Comparison of ENCODE assay signal across 14 cellular contexts in genomic region chr15:50166216-50166615, GRCh38. TPM values are rescaled to one million over a fixed set of nuclear protein-coding genes. Genes with fewer than 3 reads are reported as not detected.
DNase-seq lines count a peak whose midpoint lies in the region; ATAC-seq and TF ChIP-seq lines count a peak whose summit lies in the region.
"Had no signal": no experiment of that assay in that cellular context is flagged by ENCODE, and none has a peak within 500 bp of the region (broad histone marks: within the 10 kb centered on the region; RNA-seq: fewer than 3 reads in every experiment).

No MANE protein-coding gene starts in this region.

- peaks cover 19% of the 10 kb centered on the region for H3K4me1 ChIP-seq in hepatocyte (ENCODE audit: insufficient read depth)

- peaks cover 2% of the 10 kb centered on the region for H3K36me3 Mint-ChIP-seq in activated CD4-positive, alpha-beta T cell treated with anti-CD3 and anti-CD28 coated beads, Interleukin-2, amount 10 ng/mL, durations not matched to agents 7 days and 5 days (ENCODE audit: low read depth)
- H3K36me3 Mint-ChIP-seq: brain; CD8-positive, alpha-beta T cell; stimulated activated effector memory CD8-positive, alpha-beta T cell treated with anti-CD3 and anti-CD28 coated beads, Interleukin-12 subunit alpha, Interleukin-12 subunit beta, amount 100 ng/mL, for 72 hours had no signal

- H3K27me3 Mint-ChIP-seq in activated CD4-positive, alpha-beta T cell treated with anti-CD3 and anti-CD28 coated beads, Interleukin-2, amount 10 ng/mL, durations not matched to agents 7 days and 5 days = peaks cover 9% of the 10 kb centered on the region

- POLR2A ChIA-PET in activated CD4-positive, alpha-beta T cell treated with anti-CD3 and anti-CD28 coated beads, Interleukin-2, amount 10 ng/mL, durations not matched to agents 7 days and 5 days (lab: Charles Lee) = interaction anchor here (0.6 kb wide), 1 partner anchor 29 kb away, joined by 4 read pairs; no protein-coding TSS in a partner anchor

- H3K4me2 ChIP-seq in hepatocyte = no peak overlapping the region

- H3K27ac Mint-ChIP-seq in activated CD4-positive, alpha-beta T cell treated with anti-CD3 and anti-CD28 coated beads, Interleukin-2, amount 10 ng/mL, durations not matched to agents 7 days and 5 days = no peak overlapping the region
- H3K27ac Mint-ChIP-seq: brain; CD8-positive, alpha-beta T cell; stimulated activated effector memory CD8-positive, alpha-beta T cell treated with anti-CD3 and anti-CD28 coated beads, Interleukin-12 subunit alpha, Interleukin-12 subunit beta, amount 100 ng/mL, for 72 hours had no signal

- peak; percentile 76 for DNase-seq in AG08396 (ENCODE audit: low spot score)
- DNase-seq in HS-5 (ENCODE audit: low read depth) = peak; percentile 55
- DNase-seq in astrocyte of the hippocampus (ENCODE audit: low read depth, low spot score) = peak; percentile 20
- DNase-seq in hepatocyte (ENCODE audit: low spot score) = no peak
- no peak for DNase-seq in activated CD4-positive, alpha-beta T cell treated with anti-CD3 and anti-CD28 coated beads, Interleukin-2, amount 10 ng/mL, durations not matched to agents 7 days and 5 days
- DNase-seq: CD8-positive, alpha-beta T cell; KBM-7; left cardiac atrium had no signal

- no peaks in the 10 kb centered on the region for H4K20me1 ChIP-seq in hepatocyte (ENCODE audit: insufficient read depth, poor library complexity, severe bottlenecking)

- no peaks in the 10 kb centered on the region for H3K79me2 ChIP-seq in hepatocyte

- peak overlapping the region; percentile 61 for H3K27ac ChIP-seq in hepatocyte
- H3K27ac ChIP-seq: neutrophil had no signal

- CTCF ChIA-PET in activated CD4-positive, alpha-beta T cell treated with anti-CD3 and anti-CD28 coated beads, Interleukin-2, amount 10 ng/mL, durations not matched to agents 7 days and 5 days (lab: Charles Lee) = interaction anchor here (2.2 kb wide), 1 partner anchor 14 kb away, joined by 5 read pairs; no protein-coding TSS in a partner anchor

- no peaks in the 10 kb centered on the region for H3K4me1 Mint-ChIP-seq in activated CD4-positive, alpha-beta T cell treated with anti-CD3 and anti-CD28 coated beads, Interleukin-2, amount 10 ng/mL, durations not matched to agents 7 days and 5 days

- no peak overlapping the region for H2AFZ ChIP-seq in hepatocyte

- H3K4me3 ChIP-seq in hepatocyte = no peak overlapping the region

- H3K4me3 Mint-ChIP-seq in activated CD4-positive, alpha-beta T cell treated with anti-CD3 and anti-CD28 coated beads, Interleukin-2, amount 10 ng/mL, durations not matched to agents 7 days and 5 days = no peak overlapping the region
- H3K4me3 Mint-ChIP-seq: brain; CD8-positive, alpha-beta T cell; stimulated activated effector memory CD8-positive, alpha-beta T cell treated with anti-CD3 and anti-CD28 coated beads, Interleukin-12 subunit alpha, Interleukin-12 subunit beta, amount 100 ng/mL, for 72 hours had no signal

- no peaks in the 10 kb centered on the region for H3K9me3 ChIP-seq in hepatocyte (ENCODE audit: low read depth)
- H3K9me3 ChIP-seq: neutrophil had no signal

- ATAC-seq in GM21717 (IDR thresholded peaks at IDR 0.05; ENCODE audit: unreplicated experiment) (no peak), GM21786 (IDR thresholded peaks at IDR 0.05; ENCODE audit: unreplicated experiment) (no peak), GM19397 (IDR thresholded peaks at IDR 0.05; ENCODE audit: unreplicated experiment) (no peak)
- ATAC-seq: CD8-positive, alpha-beta T cell; stimulated activated effector memory CD8-positive, alpha-beta T cell treated with anti-CD3 and anti-CD28 coated beads, Interleukin-12 subunit alpha, Interleukin-12 subunit beta, amount 100 ng/mL, for 72 hours had no signal

- peaks cover 8% of the 10 kb centered on the region for H3K9me3 Mint-ChIP-seq in activated CD4-positive, alpha-beta T cell treated with anti-CD3 and anti-CD28 coated beads, Interleukin-2, amount 10 ng/mL, durations not matched to agents 7 days and 5 days
- H3K9me3 Mint-ChIP-seq: CD8-positive, alpha-beta T cell; stimulated activated effector memory CD8-positive, alpha-beta T cell treated with anti-CD3 and anti-CD28 coated beads, Interleukin-12 subunit alpha, Interleukin-12 subunit beta, amount 100 ng/mL, for 72 hours had no signal

- TF ChIP-seq CTCF in hepatocyte (IDR thresholded peaks at IDR 0.05; ENCODE audit: poor library complexity) = no peak

- no peaks in the 10 kb centered on the region for H3K27me3 ChIP-seq in hepatocyte
- H3K27me3 ChIP-seq: neutrophil had no signal

- no peaks in the 10 kb centered on the region for H3K36me3 ChIP-seq in hepatocyte (replicated peaks; ENCODE audit: insufficient read depth, low read depth)
- H3K36me3 ChIP-seq: neutrophil had no signal

- 81% methylated on average over 1 of the region's 1 CpG for WGBS in hepatocyte (ENCODE audit: low lambda C conversion rate, missing lambda C conversion rate)

- no peaks in the 10 kb centered on the region for H3K9me2 ChIP-seq in hepatocyte (replicated peaks; ENCODE audit: insufficient read depth)

RNA-seq across cellular contexts. Expression of gene SLC27A2, which starts 15.8 kb away (rescaled TPM):
- 37.0 and 41.3 TPM in 2 replicates for total RNA-seq in hepatocyte
- polyA plus RNA-seq in hepatocyte = 10.1 and 24.8 TPM in 2 replicates
- 10 to 100 TPM in 1 of 2 experiments, 1 to 10 TPM in 1; 9.9 to 11.4 TPM for total RNA-seq in activated CD4-positive, alpha-beta T cell treated with anti-CD3 and anti-CD28 coated beads, Interleukin-2, amount 10 ng/mL, durations not matched to agents 7 days and 5 days

RNA-seq across cellular contexts. Expression of gene ATP8B4, which starts 47.2 kb away (rescaled TPM):
- 9.5 and 10.1 TPM in 2 replicates for total RNA-seq in hepatocyte
- 0.21 and 1.3 TPM in 2 replicates for polyA plus RNA-seq in hepatocyte
- total RNA-seq in activated CD4-positive, alpha-beta T cell treated with anti-CD3 and anti-CD28 coated beads, Interleukin-2, amount 10 ng/mL, durations not matched to agents 7 days and 5 days = 1 to 10 TPM; 6.8 TPM

Comparison
In these comparisons a context has a peak if more than half of its experiments do, and no peak if none do; other contexts are left out.
1. DNase-seq: peak in AG08396 (single experiment), HS-5 (single experiment) and astrocyte of the hippocampus (single experiment); none in hepatocyte (single experiment) and activated CD4-positive, alpha-beta T cell treated with anti-CD3 and anti-CD28 coated beads, Interleukin-2, amount 10 ng/mL, durations not matched to agents 7 days and 5 days (single experiment).